ENCODE assay signal across 10 cellular contexts in genomic region chr3:99846472-99846871, GRCh38. TPM values are rescaled to one million over a fixed set of nuclear protein-coding genes. Genes with fewer than 3 reads are reported as not detected.
A peak's percentile ranks its signal among the peaks of the same experiment; 100 is the strongest.
DNase-seq lines count a peak whose midpoint lies in the region; ATAC-seq lines count a peak whose summit lies in the region.
"Had no signal": no experiment of that assay in that cellular context is flagged by ENCODE, and none has a peak within 500 bp of the region (broad histone marks: within the 10 kb centered on the region; RNA-seq: fewer than 3 reads in every experiment).

No MANE protein-coding gene starts in this region.

- H3K14ac ChIP-seq in mesenchymal stem cell (ENCODE audit: low read length in 2 of 2) = no peak overlapping the region

- no peak overlapping the region for H3K18ac ChIP-seq in mesenchymal stem cell (ENCODE audit: low read depth in 1 of 2, low read length in 2 of 2)

- no peaks in the 10 kb centered on the region for H3K9me3 ChIP-seq in mesenchymal stem cell (ENCODE audit: control insufficient read depth, low read length)
- H3K9me3 ChIP-seq: SJCRH30 had no signal

- peak overlapping the region; percentile 86 for H3K9ac ChIP-seq in mesenchymal stem cell (ENCODE audit: low read length)

- H4K91ac ChIP-seq in mesenchymal stem cell (ENCODE audit: low read length) = no peak overlapping the region

- H3K36me3 ChIP-seq in ACC112 (ENCODE audit: insufficient read depth, low read length) (peaks cover 9% of the 10 kb centered on the region), mesenchymal stem cell (ENCODE audit: control insufficient read depth in 1 of 2, insufficient read depth in 2 of 2, low read depth in 1 of 2, low read length in 2 of 2) (peaks cover 12 to 36% of the 10 kb centered on the region in 2 experiments)

- WGBS in mesenchymal stem cell = 41% methylated on average over 3 of the region's 3 CpGs

- no peak overlapping the region for H2BK15ac ChIP-seq in mesenchymal stem cell (ENCODE audit: low read depth, poor library complexity, severe bottlenecking)

- peaks cover 34% of the 10 kb centered on the region for H3K79me2 ChIP-seq in ACC112 (ENCODE audit: control insufficient read depth, insufficient read depth, low read length, unreplicated experiment)

- H3K4ac ChIP-seq in mesenchymal stem cell (ENCODE audit: low read depth in 1 of 2, low read length in 2 of 2) = no peak overlapping the region

- H2AFZ ChIP-seq in ACC112 (ENCODE audit: low read length, unreplicated experiment) (no peak overlapping the region), mesenchymal stem cell (ENCODE audit: low read depth, low read length) (no peak overlapping the region)

- no peaks in the 10 kb centered on the region for H3K27me3 ChIP-seq in ACC112 (ENCODE audit: insufficient read depth, low read length)
- no peaks in the 10 kb centered on the region for H3K27me3 ChIP-seq in mesenchymal stem cell (ENCODE audit: control insufficient read depth in 1 of 2, insufficient read depth in 1 of 2, low read length in 2 of 2)
- H3K27me3 ChIP-seq: SJCRH30 had no signal

- H2BK5ac ChIP-seq in mesenchymal stem cell (ENCODE audit: low read depth, low read length, poor library complexity, severe bottlenecking) = no peak overlapping the region

- H3K23ac ChIP-seq in mesenchymal stem cell (ENCODE audit: low read length in 2 of 2) = no peak overlapping the region

- H3K4me2 ChIP-seq in mesenchymal stem cell (ENCODE audit: low read length, poor library complexity, severe bottlenecking) = no peak overlapping the region

- no peak for ATAC-seq in activated CD4-positive, CD25-positive, alpha-beta regulatory T cell treated with anti-CD3 and anti-CD28 coated beads, Interleukin-2, amount 50 U/mL, for 24 hours
- ATAC-seq: naive thymus-derived CD8-positive, alpha-beta T cell had no signal

- peaks cover 12% of the 10 kb centered on the region for H3K79me1 ChIP-seq in mesenchymal stem cell (replicated peaks; ENCODE audit: low read length, poor library complexity, severe bottlenecking)

- DNase-seq in NCI-H146 (lab: John Stamatoyannopoulos, UW) (peak; percentile 48), dermis microvascular lymphatic vessel endothelial cell (ENCODE audit: low read depth in 2 of 2) (peak; percentile 59 to 76), mesenchymal stem cell (peak; percentile 91), DMS114 treated with DMSO at 0.1 percent for 48 hours (lab: John Stamatoyannopoulos, UW; ENCODE audit: unreplicated experiment) (no peak)
- no peak for DNase-seq in activated CD4-positive, alpha-beta T cell treated with anti-CD3 and anti-CD28 coated beads for 48 hours
- DNase-seq in activated CD4-positive, CD25-positive, alpha-beta regulatory T cell (lab: John Stamatoyannopoulos, UW) = no peak
- DNase-seq: naive thymus-derived CD8-positive, alpha-beta T cell; SJCRH30 had no signal

- H3K4me1 ChIP-seq in ACC112 (ENCODE audit: control insufficient read depth, insufficient read depth, low read length, unreplicated experiment) = peaks cover 37% of the 10 kb centered on the region
- H3K4me1 ChIP-seq in mesenchymal stem cell (ENCODE audit: control insufficient read depth, insufficient read depth, low read depth, low read length) = peaks cover 5% of the 10 kb centered on the region

- no peak overlapping the region for H2BK120ac ChIP-seq in mesenchymal stem cell (ENCODE audit: low read depth, low read length)

- H2AK5ac ChIP-seq in mesenchymal stem cell (ENCODE audit: low read length, severe bottlenecking) = no peak overlapping the region

- H3K4me3 ChIP-seq in ACC112 (ENCODE audit: low read depth, low read length) (no peak overlapping the region), mesenchymal stem cell (ENCODE audit: insufficient read depth in 1 of 2, low read depth in 1 of 2, low read length in 2 of 2) (no peak overlapping the region)
- H3K4me3 ChIP-seq: SJCRH30 had no signal

- H3K27ac ChIP-seq in ACC112 (ENCODE audit: low read depth, low read length) (peak overlapping the region; percentile 83), mesenchymal stem cell (ENCODE audit: low read length, poor library complexity, severe bottlenecking) (no peak overlapping the region)
- H3K27ac ChIP-seq: SJCRH30 had no signal

- no peak overlapping the region for H4K8ac ChIP-seq in mesenchymal stem cell (ENCODE audit: low read length)

- H2BK12ac ChIP-seq in mesenchymal stem cell (ENCODE audit: low read length in 2 of 2) = no peak overlapping the region

RNA-seq across cellular contexts. Expression of gene CMSS1, which starts 28.8 kb away (rescaled TPM):
- total RNA-seq in dermis microvascular lymphatic vessel endothelial cell = 5.9 and 7.7 TPM in 2 replicates
- polyA plus RNA-seq in mesenchymal stem cell (2013, experiment 1 of 2) = 11.1 TPM
- 12.6 TPM for polyA plus RNA-seq in mesenchymal stem cell (2013, experiment 2 of 2)

Comparison
In these comparisons a context has a peak if more than half of its experiments do, and no peak if none do; other contexts are left out.
1. DNase-seq: peak in NCI-H146 (single experiment), dermis microvascular lymphatic vessel endothelial cell (2 of 2) and mesenchymal stem cell (single experiment); none in DMS114 treated with DMSO at 0.1 percent for 48 hours (single experiment), activated CD4-positive, alpha-beta T cell treated with anti-CD3 and anti-CD28 coated beads for 48 hours (single experiment) and activated CD4-positive, CD25-positive, alpha-beta regulatory T cell (0 of 4).